Comparison of ENCODE assay signal across 1 cellular context in the genomic region with DNA sequence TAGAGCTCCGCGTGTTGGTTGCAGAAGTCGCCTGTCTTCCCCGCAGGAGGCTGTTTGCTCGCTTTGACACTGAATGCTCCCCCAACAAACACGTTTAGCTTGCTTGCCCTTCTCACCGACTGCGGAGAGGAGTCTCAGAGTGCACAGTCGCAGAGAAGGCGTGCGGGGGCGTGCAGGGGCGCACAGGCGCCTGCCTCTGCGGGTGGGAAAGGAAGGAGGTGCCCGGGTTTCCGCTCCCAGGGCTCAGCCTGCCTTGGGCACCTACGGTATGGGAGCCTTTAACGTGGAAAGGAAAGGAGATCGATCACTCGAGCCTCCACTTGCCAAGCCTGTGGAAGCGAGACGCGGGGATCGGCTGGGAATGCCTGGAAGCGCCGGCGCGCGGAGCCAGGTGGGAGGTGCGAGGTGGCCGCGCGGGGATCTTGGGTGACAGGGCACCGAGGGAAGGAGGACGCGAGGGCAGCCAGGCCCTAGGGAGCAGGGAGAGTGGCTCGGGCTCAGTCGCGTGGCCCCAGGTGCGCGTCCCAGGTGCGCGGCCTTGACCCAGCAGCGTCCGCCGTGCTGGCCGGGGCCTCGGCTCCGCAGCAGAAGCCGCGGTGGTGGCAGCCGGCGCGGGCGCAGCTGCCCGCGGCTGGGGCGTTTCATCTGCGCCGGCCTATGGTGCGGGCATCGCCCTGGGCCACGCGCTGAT.
A peak's percentile ranks its signal among the peaks of the same experiment; 100 is the strongest.
TF ChIP-seq lines count a peak whose summit lies in the region.

Gene FAN1 (plus strand): TSS at position 419 of the 691 bp plus-strand sequence. CDS start 749 bp downstream, outside the sequence.

TF ChIP-seq in HepG2, 621 proteins besides CTCF, POLR2A, EP300 and RAD21 (continued from another document and continues in another):
- TF ChIP-seq HMGXB3 (CRISPR knock-in tag; IDR thresholded peaks at IDR 0.05; ENCODE audit: borderline replicate concordance) (peak; percentile 70; the same call in 1 of the 2 replicates), ZMYM3 (CRISPR knock-in tag; IDR thresholded peaks at IDR 0.05) (peak; percentile 96), MAFG (CRISPR knock-in tag; IDR thresholded peaks at IDR 0.05) (no peak), ISL2 (CRISPR knock-in tag; IDR thresholded peaks at IDR 0.05) (peak; percentile 55; the same call in 1 of the 2 replicates), ZNF160 (CRISPR knock-in tag; IDR thresholded peaks at IDR 0.05) (peak; percentile 94), USF2 (IDR thresholded peaks at IDR 0.05; ENCODE audit: low read depth, low read length) (no peak), USF2 (CRISPR knock-in tag; IDR thresholded peaks at IDR 0.05; ENCODE audit: borderline replicate concordance) (no peak), PHF21A (CRISPR knock-in tag; IDR thresholded peaks at IDR 0.05) (peak; percentile 54; the same call in 1 of the 2 replicates), ZNF737 (CRISPR knock-in tag; IDR thresholded peaks at IDR 0.05; ENCODE audit: borderline replicate concordance) (no peak), ZNF839 (CRISPR knock-in tag; IDR thresholded peaks at IDR 0.05; ENCODE audit: borderline replicate concordance) (peak; percentile 52; the same call in 1 of the 2 replicates), ZNF274 (CRISPR knock-in tag; IDR thresholded peaks at IDR 0.05) (peak; percentile 87; the same call in 1 of the 2 replicates), ETV5 (CRISPR knock-in tag; IDR thresholded peaks at IDR 0.05; ENCODE audit: borderline replicate concordance) (peak; percentile 64; the same call in 1 of the 2 replicates), CREBL2 (CRISPR knock-in tag; IDR thresholded peaks at IDR 0.05; ENCODE audit: borderline replicate concordance) (peak; percentile 20; the same call in 1 of the 2 replicates), MTA1 (CRISPR knock-in tag; IDR thresholded peaks at IDR 0.05; ENCODE audit: borderline replicate concordance) (peak; percentile 94), ZSCAN31 (CRISPR knock-in tag; IDR thresholded peaks at IDR 0.05; ENCODE audit: low read depth) (peak; percentile 71), BRCA1 (CRISPR knock-in tag; IDR thresholded peaks at IDR 0.05) (0 out of 2 replicates have a peak, but pooled peaks have one; percentile 74), MAFF (IDR thresholded peaks at IDR 0.05; ENCODE audit: low read depth, low read length) (no peak), ZSCAN30 (CRISPR knock-in tag; IDR thresholded peaks at IDR 0.05) (peak; percentile 70; the same call in 1 of the 2 replicates), MZF1 (CRISPR knock-in tag; IDR thresholded peaks at IDR 0.05; ENCODE audit: borderline replicate concordance) (peak; percentile 62; the same call in 1 of the 2 replicates), MEIS1 (CRISPR knock-in tag; IDR thresholded peaks at IDR 0.05; ENCODE audit: borderline replicate concordance) (peak; percentile 83; the same call in 1 of the 2 replicates), CBX5 (CRISPR knock-in tag; IDR thresholded peaks at IDR 0.05; ENCODE audit: borderline replicate concordance) (peak; percentile 86; the same call in 1 of the 2 replicates), FOXK1 (CRISPR knock-in tag; IDR thresholded peaks at IDR 0.05; ENCODE audit: borderline replicate concordance, low read depth) (peak; percentile 87), ZNF589 (CRISPR knock-in tag; conservative IDR thresholded peaks at IDR 0.05) (peak; percentile 84), BRD4 (CRISPR knock-in tag; IDR thresholded peaks at IDR 0.05) (peak; percentile 51; the same call in 1 of the 2 replicates), ZNF670 (CRISPR knock-in tag; IDR thresholded peaks at IDR 0.05; ENCODE audit: borderline replicate concordance) (0 out of 2 replicates have a peak, but pooled peaks have one; percentile 12), MAX (IDR thresholded peaks at IDR 0.05) (peak; percentile 97), GFI1 (CRISPR knock-in tag; IDR thresholded peaks at IDR 0.05; ENCODE audit: borderline replicate concordance) (peak; percentile 56; the same call in 1 of the 2 replicates), ZNF614 (CRISPR knock-in tag; IDR thresholded peaks at IDR 0.05; ENCODE audit: borderline replicate concordance) (0 out of 2 replicates have a peak, but pooled peaks have one; percentile 37), RBM39 (IDR thresholded peaks at IDR 0.05; ENCODE audit: low read depth, low read length, poor library complexity, severe bottlenecking) (peak; percentile 85), SALL1 (CRISPR knock-in tag; IDR thresholded peaks at IDR 0.05) (peak; percentile 95), ZNF557 (CRISPR knock-in tag; IDR thresholded peaks at IDR 0.05) (0 out of 2 replicates have a peak, but pooled peaks have one; percentile 20), ONECUT2 (CRISPR knock-in tag; IDR thresholded peaks at IDR 0.05) (peak; percentile 53; the same call in 1 of the 2 replicates), SIN3B (IDR thresholded peaks at IDR 0.05; ENCODE audit: low read length) (no peak; the same call in 1 of the 2 replicates), HNF4A (CRISPR knock-in tag; IDR thresholded peaks at IDR 0.05) (0 out of 2 replicates have a peak, but pooled peaks have one; percentile 14), ZNF713 (CRISPR knock-in tag; IDR thresholded peaks at IDR 0.05) (no peak; the same call in 1 of the 2 replicates), ZNF121 (CRISPR knock-in tag; IDR thresholded peaks at IDR 0.05) (peak; percentile 37; the same call in 1 of the 2 replicates), RARA (CRISPR knock-in tag; IDR thresholded peaks at IDR 0.05) (peak; percentile 62), FOXA1 (IDR thresholded peaks at IDR 0.05) (no peak), FOXA1 (CRISPR knock-in tag; IDR thresholded peaks at IDR 0.05) (peak; percentile 47; the same call in 1 of the 2 replicates)
- TF ChIP-seq, protein P1, sequence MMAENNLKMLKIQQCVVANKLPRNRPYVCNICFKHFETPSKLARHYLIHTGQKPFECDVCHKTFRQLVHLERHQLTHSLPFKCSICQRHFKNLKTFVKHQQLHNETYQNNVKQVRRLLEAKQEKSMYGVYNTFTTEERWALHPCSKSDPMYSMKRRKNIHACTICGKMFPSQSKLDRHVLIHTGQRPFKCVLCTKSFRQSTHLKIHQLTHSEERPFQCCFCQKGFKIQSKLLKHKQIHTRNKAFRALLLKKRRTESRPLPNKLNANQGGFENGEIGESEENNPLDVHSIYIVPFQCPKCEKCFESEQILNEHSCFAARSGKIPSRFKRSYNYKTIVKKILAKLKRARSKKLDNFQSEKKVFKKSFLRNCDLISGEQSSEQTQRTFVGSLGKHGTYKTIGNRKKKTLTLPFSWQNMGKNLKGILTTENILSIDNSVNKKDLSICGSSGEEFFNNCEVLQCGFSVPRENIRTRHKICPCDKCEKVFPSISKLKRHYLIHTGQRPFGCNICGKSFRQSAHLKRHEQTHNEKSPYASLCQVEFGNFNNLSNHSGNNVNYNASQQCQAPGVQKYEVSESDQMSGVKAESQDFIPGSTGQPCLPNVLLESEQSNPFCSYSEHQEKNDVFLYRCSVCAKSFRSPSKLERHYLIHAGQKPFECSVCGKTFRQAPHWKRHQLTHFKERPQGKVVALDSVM (CRISPR knock-in tag; IDR thresholded peaks at IDR 0.05), result peak; percentile 76
- TF ChIP-seq, protein P2, sequence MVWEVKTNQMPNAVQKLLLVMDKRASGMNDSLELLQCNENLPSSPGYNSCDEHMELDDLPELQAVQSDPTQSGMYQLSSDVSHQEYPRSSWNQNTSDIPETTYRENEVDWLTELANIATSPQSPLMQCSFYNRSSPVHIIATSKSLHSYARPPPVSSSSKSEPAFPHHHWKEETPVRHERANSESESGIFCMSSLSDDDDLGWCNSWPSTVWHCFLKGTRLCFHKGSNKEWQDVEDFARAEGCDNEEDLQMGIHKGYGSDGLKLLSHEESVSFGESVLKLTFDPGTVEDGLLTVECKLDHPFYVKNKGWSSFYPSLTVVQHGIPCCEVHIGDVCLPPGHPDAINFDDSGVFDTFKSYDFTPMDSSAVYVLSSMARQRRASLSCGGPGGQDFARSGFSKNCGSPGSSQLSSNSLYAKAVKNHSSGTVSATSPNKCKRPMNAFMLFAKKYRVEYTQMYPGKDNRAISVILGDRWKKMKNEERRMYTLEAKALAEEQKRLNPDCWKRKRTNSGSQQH (CRISPR knock-in tag; IDR thresholded peaks at IDR 0.05; ENCODE audit: low read depth), result peak; percentile 85
- TF ChIP-seq, protein P3, sequence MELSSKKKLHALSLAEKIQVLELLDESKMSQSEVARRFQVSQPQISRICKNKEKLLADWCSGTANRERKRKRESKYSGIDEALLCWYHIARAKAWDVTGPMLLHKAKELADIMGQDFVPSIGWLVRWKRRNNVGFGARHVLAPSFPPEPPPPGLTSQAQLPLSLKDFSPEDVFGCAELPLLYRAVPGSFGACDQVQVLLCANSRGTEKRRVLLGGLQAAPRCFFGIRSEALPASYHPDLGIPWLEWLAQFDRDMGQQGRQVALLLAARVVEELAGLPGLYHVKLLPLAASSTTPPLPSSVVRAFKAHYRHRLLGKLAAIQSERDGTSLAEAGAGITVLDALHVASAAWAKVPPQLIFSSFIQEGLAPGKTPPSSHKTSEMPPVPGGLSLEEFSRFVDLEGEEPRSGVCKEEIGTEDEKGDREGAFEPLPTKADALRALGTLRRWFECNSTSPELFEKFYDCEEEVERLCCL (CRISPR knock-in tag; IDR thresholded peaks at IDR 0.05; ENCODE audit: borderline replicate concordance), result peak; percentile 57; the same call in 1 of the 2 replicates
- TF ChIP-seq, protein P4, sequence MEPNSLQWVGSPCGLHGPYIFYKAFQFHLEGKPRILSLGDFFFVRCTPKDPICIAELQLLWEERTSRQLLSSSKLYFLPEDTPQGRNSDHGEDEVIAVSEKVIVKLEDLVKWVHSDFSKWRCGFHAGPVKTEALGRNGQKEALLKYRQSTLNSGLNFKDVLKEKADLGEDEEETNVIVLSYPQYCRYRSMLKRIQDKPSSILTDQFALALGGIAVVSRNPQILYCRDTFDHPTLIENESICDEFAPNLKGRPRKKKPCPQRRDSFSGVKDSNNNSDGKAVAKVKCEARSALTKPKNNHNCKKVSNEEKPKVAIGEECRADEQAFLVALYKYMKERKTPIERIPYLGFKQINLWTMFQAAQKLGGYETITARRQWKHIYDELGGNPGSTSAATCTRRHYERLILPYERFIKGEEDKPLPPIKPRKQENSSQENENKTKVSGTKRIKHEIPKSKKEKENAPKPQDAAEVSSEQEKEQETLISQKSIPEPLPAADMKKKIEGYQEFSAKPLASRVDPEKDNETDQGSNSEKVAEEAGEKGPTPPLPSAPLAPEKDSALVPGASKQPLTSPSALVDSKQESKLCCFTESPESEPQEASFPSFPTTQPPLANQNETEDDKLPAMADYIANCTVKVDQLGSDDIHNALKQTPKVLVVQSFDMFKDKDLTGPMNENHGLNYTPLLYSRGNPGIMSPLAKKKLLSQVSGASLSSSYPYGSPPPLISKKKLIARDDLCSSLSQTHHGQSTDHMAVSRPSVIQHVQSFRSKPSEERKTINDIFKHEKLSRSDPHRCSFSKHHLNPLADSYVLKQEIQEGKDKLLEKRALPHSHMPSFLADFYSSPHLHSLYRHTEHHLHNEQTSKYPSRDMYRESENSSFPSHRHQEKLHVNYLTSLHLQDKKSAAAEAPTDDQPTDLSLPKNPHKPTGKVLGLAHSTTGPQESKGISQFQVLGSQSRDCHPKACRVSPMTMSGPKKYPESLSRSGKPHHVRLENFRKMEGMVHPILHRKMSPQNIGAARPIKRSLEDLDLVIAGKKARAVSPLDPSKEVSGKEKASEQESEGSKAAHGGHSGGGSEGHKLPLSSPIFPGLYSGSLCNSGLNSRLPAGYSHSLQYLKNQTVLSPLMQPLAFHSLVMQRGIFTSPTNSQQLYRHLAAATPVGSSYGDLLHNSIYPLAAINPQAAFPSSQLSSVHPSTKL (CRISPR knock-in tag; IDR thresholded peaks at IDR 0.05), result peak; percentile 71
